11 cellular contexts compared by ENCODE assay signal in the genomic region with DNA sequence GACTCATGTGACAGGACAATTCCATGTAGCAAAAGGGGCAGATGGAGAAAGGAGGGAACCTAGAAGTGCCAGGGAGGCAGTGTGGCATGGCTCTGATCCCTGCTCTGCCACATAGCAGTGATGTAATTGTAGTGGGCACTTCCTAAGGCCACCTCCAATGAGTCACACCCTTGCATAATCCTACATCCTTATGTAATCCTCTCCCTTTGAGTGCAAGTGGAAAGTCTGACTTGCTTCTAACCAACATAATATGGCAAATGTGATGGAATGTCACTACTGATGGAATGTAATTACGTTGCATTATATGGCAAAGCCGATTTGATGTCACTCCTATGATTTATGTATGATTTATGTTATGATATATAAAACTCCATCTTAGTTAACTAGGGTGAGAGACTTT.
DNase-seq lines count a peak whose midpoint lies in the region; ATAC-seq and TF ChIP-seq lines count a peak whose summit lies in the region.
"Had no signal": no experiment of that assay in that cellular context is flagged by ENCODE, and none has a peak within 500 bp of the region (broad histone marks: within the 10 kb centered on the region; RNA-seq: fewer than 3 reads in every experiment).

No MANE protein-coding gene starts in this region.

- H3K27me3 Mint-ChIP-seq in activated naive CD8-positive, alpha-beta T cell treated with anti-CD3 and anti-CD28 coated beads for 36 hours, result peaks cover 3% of the 10 kb centered on the region
- H3K27me3 Mint-ChIP-seq: dendritic cell treated with granulocyte-macrophage colony-stimulating factor and Interleukin-4, amounts not matched to agents 40 ng/mL and 50 ng/mL, for 4 days had no signal

- no peak for TF ChIP-seq POLR2A in stomach (IDR thresholded peaks at IDR 0.05)

- H3K9me3 Mint-ChIP-seq in activated naive CD8-positive, alpha-beta T cell treated with anti-CD3 and anti-CD28 coated beads for 36 hours, result no peaks in the 10 kb centered on the region
- H3K9me3 Mint-ChIP-seq: activated CD8-positive, alpha-beta T cell treated with anti-CD3 and anti-CD28 coated beads for 36 hours; dendritic cell treated with granulocyte-macrophage colony-stimulating factor and Interleukin-4, amounts not matched to agents 40 ng/mL and 50 ng/mL, for 4 days had no signal

- H3K36me3 Mint-ChIP-seq in activated naive CD8-positive, alpha-beta T cell treated with anti-CD3 and anti-CD28 coated beads for 36 hours, result no peaks in the 10 kb centered on the region

- TF ChIP-seq EP300 in stomach (IDR thresholded peaks at IDR 0.05), result peak; percentile 18

- no peak overlapping the region for H3K27ac Mint-ChIP-seq in activated naive CD8-positive, alpha-beta T cell treated with anti-CD3 and anti-CD28 coated beads for 36 hours
- H3K27ac Mint-ChIP-seq: activated CD8-positive, alpha-beta T cell treated with anti-CD3 and anti-CD28 coated beads for 36 hours; dendritic cell treated with granulocyte-macrophage colony-stimulating factor and Interleukin-4, amounts not matched to agents 40 ng/mL and 50 ng/mL, for 4 days had no signal

- no peak for ATAC-seq in HG02852 (IDR thresholded peaks at IDR 0.05; ENCODE audit: unreplicated experiment)
- ATAC-seq: activated CD8-positive, alpha-beta T cell treated with anti-CD3 and anti-CD28 coated beads for 36 hours had no signal

- no peaks in the 10 kb centered on the region for H3K9me3 ChIP-seq in stomach

- TF ChIP-seq CTCF in fibroblast of the aortic adventitia (IDR thresholded peaks at IDR 0.05; ENCODE audit: insufficient read depth, low read length) (no peak), stomach (IDR thresholded peaks at IDR 0.05) (no peak)

- WGBS in stomach, 5 donors, result 70 to 86% (median 75%) methylated on average over 2 of the region's 2 CpGs

- H3K36me3 ChIP-seq in stomach, result no peaks in the 10 kb centered on the region

- no peaks in the 10 kb centered on the region for H3K27me3 ChIP-seq in stomach

- H3K27ac ChIP-seq in stomach, result peak overlapping the region in 1 of 5 donors; percentile 60

- DNase-seq in NCI-H2196 (lab: John Stamatoyannopoulos, UW; ENCODE audit: unreplicated experiment) (peak; percentile 30), NCI-H2196 treated with DMSO at 0.1 percent for 48 hours (lab: John Stamatoyannopoulos, UW; ENCODE audit: unreplicated experiment) (no peak), RPMI7951 (ENCODE audit: low read depth) (peak; percentile 83), fibroblast of the aortic adventitia (ENCODE audit: low read depth) (peak; percentile 58), stomach (no peak)
- DNase-seq in activated naive CD8-positive, alpha-beta T cell treated with anti-CD3 and anti-CD28 coated beads for 36 hours, result no peak
- DNase-seq in activated CD4-positive, alpha-beta T cell treated with anti-CD3 and anti-CD28 coated beads for 48 hours, result no peak
- DNase-seq: activated CD8-positive, alpha-beta T cell treated with anti-CD3 and anti-CD28 coated beads for 36 hours; NCI-H2227 treated with DMSO at 0.1 percent for 48 hours had no signal

- H3K4me3 ChIP-seq in fibroblast of the aortic adventitia (ENCODE audit: low read depth, low read length), result no peak overlapping the region
- no peak overlapping the region for H3K4me3 ChIP-seq in stomach

- H3K4me1 ChIP-seq in stomach, result peaks cover 0 to 15% (median 0%) of the 10 kb centered on the region in 4 donors

- no peaks in the 10 kb centered on the region for H3K4me1 Mint-ChIP-seq in activated naive CD8-positive, alpha-beta T cell treated with anti-CD3 and anti-CD28 coated beads for 36 hours

- intact Hi-C loops in stomach (cut with DNase I; ENCODE audit: low total_unique reads), result no loop called here

- H3K4me3 Mint-ChIP-seq in activated naive CD8-positive, alpha-beta T cell treated with anti-CD3 and anti-CD28 coated beads for 36 hours, result no peak overlapping the region
- H3K4me3 Mint-ChIP-seq: activated CD8-positive, alpha-beta T cell treated with anti-CD3 and anti-CD28 coated beads for 36 hours; dendritic cell treated with granulocyte-macrophage colony-stimulating factor and Interleukin-4, amounts not matched to agents 40 ng/mL and 50 ng/mL, for 4 days had no signal

Comparison
In these comparisons a context has a peak if more than half of its experiments do, and no peak if none do; other contexts are left out.
1. DNase-seq: peak in NCI-H2196 (single experiment), RPMI7951 (single experiment) and fibroblast of the aortic adventitia (single experiment); none in NCI-H2196 treated with DMSO at 0.1 percent for 48 hours (single experiment), stomach (single experiment), activated naive CD8-positive, alpha-beta T cell treated with anti-CD3 and anti-CD28 coated beads for 36 hours (single experiment) and activated CD4-positive, alpha-beta T cell treated with anti-CD3 and anti-CD28 coated beads for 48 hours (single experiment).